10 cellular contexts compared by ENCODE assay signal in genomic region chr19:47019431-47020041, GRCh38. TPM values are rescaled to one million over a fixed set of nuclear protein-coding genes. Genes with fewer than 3 reads are reported as not detected.
DNase-seq lines count a peak whose midpoint lies in the region; ATAC-seq, FAIRE-seq and TF ChIP-seq lines count a peak whose summit lies in the region.
"Had no signal": no experiment of that assay in that cellular context is flagged by ENCODE, and none has a peak within 500 bp of the region (broad histone marks: within the 10 kb centered on the region; RNA-seq: fewer than 3 reads in every experiment).

TSS of gene NPAS1 (plus strand) at chr19:47019837. CDS start at chr19:47021048, 1,211 bp downstream.

- H3K4me3 Mint-ChIP-seq in CD4-positive, alpha-beta T cell, result peak within 1 kb of the TSS; percentile 43
- peak within 1 kb of the TSS; percentile 64 for H3K4me3 Mint-ChIP-seq in neural crest cell

- H3K27me3 ChIP-seq in CD4-positive, alpha-beta T cell (ENCODE audit: control insufficient read depth, insufficient read depth, low read length), result peaks cover 46% of the 10 kb centered on the region
- H3K27me3 ChIP-seq in endothelial cell of umbilical vein (ENCODE audit: control insufficient read depth in 2 of 2, insufficient read depth in 2 of 2, low read length in 2 of 2) (peaks cover 36 to 48% of the 10 kb centered on the region in 2 experiments), uterus (peaks cover 19 to 35% of the 10 kb centered on the region in 2 donors)

- H3K4me1 ChIP-seq in endothelial cell of umbilical vein (ENCODE audit: control insufficient read depth, extremely low read depth, insufficient read depth, low read length), result peaks cover 17% of the 10 kb centered on the region
- peaks cover 0 to 22% of the 10 kb centered on the region in 2 donors for H3K4me1 ChIP-seq in uterus

- no peak within 1 kb of the TSS for H3K27ac ChIP-seq in CD4-positive, alpha-beta T cell (ENCODE audit: low read depth, low read length)
- H3K27ac ChIP-seq in endothelial cell of umbilical vein (ENCODE audit: insufficient read depth, low read depth, low read length) (no peak within 1 kb of the TSS), RWPE1 (no peak within 1 kb of the TSS), uterus (no peak within 1 kb of the TSS)
- H3K27ac ChIP-seq: SJCRH30 had no signal

- no peak within 1 kb of the TSS for H3K9ac ChIP-seq in endothelial cell of umbilical vein (replicated peaks; ENCODE audit: extremely low read depth, insufficient read depth, low read length)

- POLR2A ChIA-PET in CD4-positive, alpha-beta T cell (lab: Charles Lee), result no interaction called here
- POLR2A ChIA-PET in endothelial cell of umbilical vein (lab: Charles Lee), result no interaction called here
- POLR2A ChIA-PET in RWPE1 (lab: Yijun Ruan, JAX; ENCODE audit: low non-redundant PET), result no interaction called here

- H3K79me2 ChIP-seq in endothelial cell of umbilical vein (ENCODE audit: control insufficient read depth, insufficient read depth, low read length), result no peaks in the 10 kb centered on the region

- dilution Hi-C loops in endothelial cell of umbilical vein (cut with MboI; ENCODE audit: extremely low pct_ligation_motif_present, low sequenced_read_pairs), result no loop called here

- no peaks in the 10 kb centered on the region for H3K9me1 ChIP-seq in endothelial cell of umbilical vein (replicated peaks; ENCODE audit: control insufficient read depth, extremely low read depth, insufficient read depth, low read length)

- H3K27me3 Mint-ChIP-seq in CD4-positive, alpha-beta T cell, result peaks cover 51% of the 10 kb centered on the region
- H3K27me3 Mint-ChIP-seq in neural crest cell (ENCODE audit: low read depth), result peaks cover 71% of the 10 kb centered on the region

- BruUV-seq in endothelial cell of umbilical vein (replicated peaks; lab: Mats Ljungman, UMichigan), result no TSS peak

- intact Hi-C loops in CD4-positive, alpha-beta T cell (cut with DNase I, micrococcal nuclease), result loop anchor here in 1 of 2 experiments (10.0 kb wide), 1 partner anchor 85 kb away; no protein-coding TSS in a partner anchor
- intact Hi-C loops in endothelial cell of umbilical vein (cut with micrococcal nuclease), result no loop called here
- intact Hi-C loops in uterus (cut with DNase I; ENCODE audit: low total_unique reads), result no loop called here

- no peaks in the 10 kb centered on the region for H3K9me3 ChIP-seq in CD4-positive, alpha-beta T cell (ENCODE audit: control insufficient read depth, low read length)
- H3K9me3 ChIP-seq in endothelial cell of umbilical vein (replicated peaks; ENCODE audit: control insufficient read depth, insufficient read depth, low read length) (no peaks in the 10 kb centered on the region), uterus (no peaks in the 10 kb centered on the region)
- H3K9me3 ChIP-seq: SJCRH30 had no signal

- H3K36me3 ChIP-seq in endothelial cell of umbilical vein (ENCODE audit: control insufficient read depth in 2 of 2, extremely low read depth in 1 of 2, insufficient read depth in 2 of 2, low read length in 2 of 2) (no peaks in the 10 kb centered on the region), uterus (no peaks in the 10 kb centered on the region)
- H3K36me3 ChIP-seq: SJCRH30 had no signal

- H3K4me1 Mint-ChIP-seq in CD4-positive, alpha-beta T cell (ENCODE audit: low read depth), result peaks cover 10% of the 10 kb centered on the region
- peaks cover 13% of the 10 kb centered on the region for H3K4me1 Mint-ChIP-seq in neural crest cell

- no peaks in the 10 kb centered on the region for H3K9me3 Mint-ChIP-seq in CD4-positive, alpha-beta T cell
- no peaks in the 10 kb centered on the region for H3K9me3 Mint-ChIP-seq in neural crest cell

- in situ Hi-C loops in KBM-7 (cut with MboI; ENCODE audit: low pct_unique_long_range_greater_than_20kb, low sequenced_read_pairs), result no loop called here

- TF ChIP-seq POLR2A in endothelial cell of umbilical vein (IDR thresholded peaks at IDR 0.05; ENCODE audit: low read depth, low read length) (no peak), uterus (IDR thresholded peaks at IDR 0.05) (no peak)

- no peak within 1 kb of the TSS for H3K27ac Mint-ChIP-seq in CD4-positive, alpha-beta T cell
- H3K27ac Mint-ChIP-seq in neural crest cell (ENCODE audit: unreplicated experiment), result no peak within 1 kb of the TSS

- no peak for FAIRE-seq in endothelial cell of umbilical vein (lab: Jason Lieb, UNC)
- FAIRE-seq: bronchial epithelial cell had no signal

- H4K20me1 ChIP-seq in endothelial cell of umbilical vein (replicated peaks; ENCODE audit: control insufficient read depth, extremely low read depth, insufficient read depth, low read length), result no peaks in the 10 kb centered on the region

- no peak within 1 kb of the TSS for H2AFZ ChIP-seq in endothelial cell of umbilical vein (ENCODE audit: low read depth, low read length)

- H3K36me3 Mint-ChIP-seq in CD4-positive, alpha-beta T cell (ENCODE audit: low read depth), result no peaks in the 10 kb centered on the region
- no peaks in the 10 kb centered on the region for H3K36me3 Mint-ChIP-seq in neural crest cell (ENCODE audit: low read depth)

- no peak for DNase-seq in CD4-positive, alpha-beta T cell
- DNase-seq in KBM-7 (peak; percentile 48), endothelial cell of umbilical vein (ENCODE audit: low read depth, low spot score) (no peak), neural crest cell (ENCODE audit: low read depth, low spot score) (no peak), NCI-H1694 treated with DMSO at 0.1 percent for 48 hours (lab: John Stamatoyannopoulos, UW) (no peak), RWPE1 (ENCODE audit: low spot score) (no peak), uterus (no peak)
- DNase-seq: SJCRH30 had no signal

- CTCF ChIA-PET in CD4-positive, alpha-beta T cell (lab: Charles Lee), result interaction anchor here (0.9 kb wide), 1 partner anchor 191 kb away, joined by 3 read pairs; no protein-coding TSS in a partner anchor
- CTCF ChIA-PET in endothelial cell of umbilical vein (lab: Charles Lee) (interaction anchor here (0.7 kb wide), 1 partner anchor 224 kb away, joined by 3 read pairs; no protein-coding TSS in a partner anchor), RWPE1 (lab: Yijun Ruan, JAX) (interaction anchor here (2.0 kb wide), 1 partner anchor 18 kb away, joined by 8 read pairs; no protein-coding TSS in a partner anchor)

- no peak for TF ChIP-seq CTCF in CD4-positive, alpha-beta T cell (IDR thresholded peaks at IDR 0.05)
- TF ChIP-seq CTCF in endothelial cell of umbilical vein (IDR thresholded peaks at IDR 0.05; ENCODE audit: extremely low read depth in 1 of 2, insufficient read depth in 1 of 2, low read depth in 1 of 2, low read length in 2 of 2) (no peak), neural crest cell (conservative IDR thresholded peaks at IDR 0.05) (no peak), RWPE1 (conservative IDR thresholded peaks at IDR 0.05; ENCODE audit: low read depth) (no peak), uterus (IDR thresholded peaks at IDR 0.05) (no peak)

- H3K4me3 ChIP-seq in endothelial cell of umbilical vein (replicated peaks in 1 of 3; ENCODE audit: insufficient read depth in 1 of 3, low read depth in 1 of 3, low read length in 3 of 3) (no peak within 1 kb of the TSS), uterus (no peak within 1 kb of the TSS)

- no peak for ATAC-seq in CD4-positive, alpha-beta T cell (ENCODE audit: poor library complexity)
- no peak for ATAC-seq in HG02623 (IDR thresholded peaks at IDR 0.05; ENCODE audit: unreplicated experiment)

- peak within 1 kb of the TSS; percentile 22 for H3K4me2 ChIP-seq in endothelial cell of umbilical vein (ENCODE audit: insufficient read depth, low read length)

TF ChIP-seq in endothelial cell of umbilical vein, 7 proteins besides CTCF, POLR2A, EP300 and RAD21:
- TF ChIP-seq EZH2 (IDR thresholded peaks at IDR 0.05; ENCODE audit: borderline replicate concordance, low read depth, low read length, severe bottlenecking) (no peak), JUN (IDR thresholded peaks at IDR 0.05; ENCODE audit: borderline replicate concordance, insufficient read depth, insufficient read length, low read depth) (no peak), GATA2 (IDR thresholded peaks at IDR 0.05; ENCODE audit: insufficient read depth, insufficient read length, low read depth, low read length) (no peak), MAX (IDR thresholded peaks at IDR 0.05; ENCODE audit: insufficient read depth, insufficient read length) (no peak), POLR2AphosphoS5 (IDR thresholded peaks at IDR 0.05; ENCODE audit: insufficient read depth, low read depth, low read length) (no peak), FOS (IDR thresholded peaks at IDR 0.05; ENCODE audit: borderline replicate concordance, insufficient read depth, low read length) (no peak), MYC (IDR thresholded peaks at IDR 0.05; ENCODE audit: low read depth, low read length) (no peak)

RNA-seq across cellular contexts. Expression of gene NPAS1, which starts in this region (rescaled TPM):
- 1 to 10 TPM; 1.1 to 2.1 TPM for total RNA-seq in CD4-positive, alpha-beta T cell
- total RNA-seq in endothelial cell of umbilical vein (0.62 TPM in 1 of 2 replicates, not detected in the other), neural crest cell (1.5 and 1.9 TPM in 2 replicates), uterus (not detected)
- polyA plus RNA-seq in endothelial cell of umbilical vein, result 0.18 and 0.40 TPM in 2 replicates
- polyA plus RNA-seq in endothelial cell of umbilical vein (2011; cell fraction: cytosol; rRNA removed), result 0.13 and 0.24 TPM in 2 replicates
- 0.20 and 0.24 TPM in 2 replicates for polyA plus RNA-seq in endothelial cell of umbilical vein (2011; cell fraction: nucleus; rRNA removed)
- polyA plus RNA-seq in endothelial cell of umbilical vein (2012), result 0.20 and 0.67 TPM in 2 replicates
- polyA minus RNA-seq in endothelial cell of umbilical vein, result not detected in 2 replicates
- 1.5 TPM for polyA minus RNA-seq in endothelial cell of umbilical vein (2011; cell fraction: cytosol; rRNA and poly(A)+ RNA removed)
- polyA minus RNA-seq in endothelial cell of umbilical vein (2011; cell fraction: nucleus; rRNA and poly(A)+ RNA removed), result not detected in 2 replicates
- total RNA-seq: SJCRH30 had no signal
